Comparison of ENCODE assay signal across 8 cellular contexts in the genomic region with DNA sequence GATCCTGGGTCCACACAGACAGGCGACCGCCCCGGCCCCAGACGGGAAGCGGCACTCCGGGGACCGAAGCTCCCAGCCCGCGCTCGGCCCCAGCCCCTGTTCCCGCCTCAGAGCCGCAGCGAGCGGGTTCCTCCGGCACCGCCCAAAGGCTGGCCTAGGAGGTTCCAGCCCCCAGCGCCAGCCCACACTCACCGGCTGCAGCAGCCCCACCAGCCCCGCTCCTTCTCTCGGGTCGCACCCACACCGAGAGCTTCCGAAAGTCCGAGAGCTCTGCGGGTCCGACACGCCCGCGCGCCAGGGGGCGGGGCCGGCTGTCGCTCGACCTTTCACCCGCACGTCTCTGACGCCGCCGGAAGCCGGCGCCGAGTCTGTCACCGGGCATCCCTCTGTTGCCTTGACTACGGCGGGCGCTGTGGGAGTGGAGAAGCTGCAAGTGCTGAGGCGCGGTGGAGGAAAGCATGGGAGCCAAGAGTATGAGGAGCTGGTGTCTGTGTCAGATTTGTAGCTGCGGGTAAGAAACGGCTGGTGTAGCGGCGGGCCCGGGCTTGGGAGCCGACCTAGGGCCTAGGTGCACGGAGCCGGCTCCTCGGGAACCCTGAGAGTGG. TPM values are rescaled to one million over a fixed set of nuclear protein-coding genes. Genes with fewer than 3 reads are reported as not detected.
DNase-seq lines count a peak whose midpoint lies in the region; ATAC-seq and FAIRE-seq lines count a peak whose summit lies in the region.

Gene EFL1 (minus strand): TSS at position 313 of the 605 bp plus-strand sequence. CDS start 956 bp downstream, outside the sequence.
A gene with protein sequence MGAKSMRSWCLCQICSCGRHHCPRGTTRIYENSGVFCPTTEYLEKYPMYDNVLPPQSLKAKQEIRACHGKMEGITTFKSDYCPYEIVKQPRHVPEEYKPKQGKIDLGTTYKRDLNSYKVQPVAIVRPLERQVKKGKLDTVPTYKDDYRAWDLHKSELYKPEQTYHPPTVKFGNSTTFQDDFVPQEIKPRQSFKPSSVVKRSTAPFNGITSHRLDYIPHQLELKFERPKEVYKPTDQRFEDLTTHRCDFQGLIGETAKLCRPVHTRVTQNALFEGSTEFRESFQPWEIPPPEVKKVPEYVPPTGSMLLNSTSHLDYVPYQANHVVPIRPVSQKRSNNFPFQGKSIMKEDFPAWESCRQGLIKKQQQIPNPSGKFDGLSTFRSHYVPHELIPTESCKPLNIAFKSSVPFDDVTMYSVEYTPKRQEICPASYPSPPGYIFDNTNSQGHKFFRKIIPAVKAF (plus strand): TSS at position 397 of the 605 bp plus-strand sequence. CDS start 62 bp downstream, at position 459.

- peaks cover 4% of the 10 kb centered on the region for H3K27me3 ChIP-seq in NT2/D1 (ENCODE audit: insufficient read depth, insufficient read length)

- peak; percentile 96 for ATAC-seq in GM21381 (IDR thresholded peaks at IDR 0.05; ENCODE audit: unreplicated experiment)

- FAIRE-seq in HTR-8/SVneo (lab: Jason Lieb, UNC), result no peak

- DNase-seq in Caki2 (ENCODE audit: low read depth), result peak; percentile 89
- DNase-seq in HTR-8/SVneo (ENCODE audit: insufficient read length, low spot score), result peak; percentile 73
- peak; percentile 64 for DNase-seq in NT2/D1 (ENCODE audit: low read depth, low spot score)
- peak; percentile 96 for DNase-seq in activated CD8-positive, alpha-beta memory T cell treated with anti-CD3 and anti-CD28 coated beads, Interleukin-2, amount 50 U/mL, for 48 hours
- peak; percentile 78 for DNase-seq in epidermal melanocyte (ENCODE audit: insufficient read length, low spot score)
- DNase-seq in middle frontal gyrus (ENCODE audit: extremely low spot score, low spot score), result peak; percentile 83
- DNase-seq in stimulated activated CD8-positive, alpha-beta memory T cell treated with anti-CD3 and anti-CD28 coated beads, Interleukin-2, amount 100 ng/mL, for 48 hours (ENCODE audit: low read depth in 2 of 2), result peak; percentile 89 to 92

- no peaks in the 10 kb centered on the region for H3K4me1 ChIP-seq in NT2/D1 (ENCODE audit: insufficient read depth, insufficient read length)

- peak within 1 kb of the TSS; percentile 88 for H3K9ac ChIP-seq in NT2/D1 (ENCODE audit: insufficient read length, low read depth)

- peaks cover 19% of the 10 kb centered on the region for H3K36me3 ChIP-seq in NT2/D1 (ENCODE audit: insufficient read depth, insufficient read length, low read length)

- H3K4me3 ChIP-seq in NT2/D1 (ENCODE audit: insufficient read length, low read depth), result peak within 1 kb of the TSS; percentile 89

- in situ Hi-C loops in Caki2 (cut with HindIII; ENCODE audit: low pct_unique_long_range_greater_than_20kb, low sequenced_read_pairs), result no loop called here

- H3K9me3 ChIP-seq in NT2/D1 (ENCODE audit: insufficient read depth, low read length), result no peaks in the 10 kb centered on the region

RNA-seq across cellular contexts. Expression of gene EFL1, which starts in this region (rescaled TPM):
- 3.3 and 12.1 TPM in 2 replicates for total RNA-seq in Caki2 (2014; rRNA removed; shearing (Covaris generic); ENCODE audit: low replicate concordance)

RNA-seq across cellular contexts. Expression of the second gene that starts in this region (rescaled TPM):
- total RNA-seq in Caki2 (2014; rRNA removed; shearing (Covaris generic); ENCODE audit: low replicate concordance), result not detected in 2 replicates

Comparison
In these comparisons a context has a peak if more than half of its experiments do, and no peak if none do; other contexts are left out.
1. Peak in every context shown above with its lines: DNase-seq, ATAC-seq and H3K4me3 ChIP-seq.